8 cellular contexts compared by ENCODE assay signal in genomic region chr19:2084993-2085720, GRCh38. TPM values are rescaled to one million over a fixed set of nuclear protein-coding genes. Genes with fewer than 3 reads are reported as not detected.
A peak's percentile ranks its signal among the peaks of the same experiment; 100 is the strongest.
DNase-seq lines count a peak whose midpoint lies in the region; ATAC-seq, FAIRE-seq and TF ChIP-seq lines count a peak whose summit lies in the region.

No MANE protein-coding gene starts in this region.

- peak; percentile 20 for ATAC-seq in HG03108 (IDR thresholded peaks at IDR 0.05; ENCODE audit: unreplicated experiment)
- no peak for ATAC-seq in GM21737 (IDR thresholded peaks at IDR 0.05; ENCODE audit: unreplicated experiment)

- DNase-seq in GM12891 (ENCODE audit: insufficient read length, low spot score) (peak; percentile 80), T-helper 22 cell (ENCODE audit: low read depth) (peak; percentile 92), lung microvascular endothelial cell (ENCODE audit: low read depth in 2 of 2) (peak; percentile 71), HPDE6-E6E7 (ENCODE audit: extremely low spot score) (no peak)
- DNase-seq in stimulated activated CD8-positive, alpha-beta memory T cell treated with anti-CD3 and anti-CD28 coated beads, Interleukin-7, amount 100 ng/mL, for 24 hours (ENCODE audit: low read depth): peak; percentile 83

- peak; percentile 95 for TF ChIP-seq POLR2A in GM12891 (IDR thresholded peaks at IDR 0.05; ENCODE audit: low read depth, low read length)

- H3K27ac ChIP-seq in angular gyrus (ENCODE audit: low read depth, low read length): peak overlapping the region; percentile 52

- FAIRE-seq in GM12891 (lab: Jason Lieb, UNC): peak; percentile 99

TF ChIP-seq in GM12891, 5 proteins besides CTCF, POLR2A, EP300 and RAD21:
- peak; percentile 97 for TF ChIP-seq POLR2AphosphoS5 (IDR thresholded peaks at IDR 0.05; ENCODE audit: low read depth, low read length)
- peak; percentile 96 for TF ChIP-seq TAF1 (IDR thresholded peaks at IDR 0.05; ENCODE audit: low read depth, low read length)
- TF ChIP-seq SPI1 (IDR thresholded peaks at IDR 0.05; ENCODE audit: low read depth, low read length): peak; percentile 70
- peak; percentile 89 for TF ChIP-seq POU2F2 (IDR thresholded peaks at IDR 0.05; ENCODE audit: low read depth, low read length)
- TF ChIP-seq PAX5 (IDR thresholded peaks at IDR 0.05; ENCODE audit: insufficient read depth, low read length, severe bottlenecking): peak; percentile 25

RNA-seq across cellular contexts. Expression of gene MOB3A, which starts 11.0 kb away (rescaled TPM):
- 112 TPM for polyA plus RNA-seq in GM12891 (2012; ENCODE audit: low read depth, missing spikeins)
- 12.6 and 13.1 TPM in 2 replicates for total RNA-seq in lung microvascular endothelial cell

RNA-seq across cellular contexts. Expression of gene IZUMO4, which starts 11.6 kb away (rescaled TPM):
- 47.3 TPM for polyA plus RNA-seq in GM12891 (2012; ENCODE audit: low read depth, missing spikeins)
- total RNA-seq in lung microvascular endothelial cell: 0.60 and 0.65 TPM in 2 replicates

RNA-seq across cellular contexts. Expression of gene MKNK2, which starts 34.1 kb away (rescaled TPM):
- 178 TPM for polyA plus RNA-seq in GM12891 (2012; ENCODE audit: low read depth, missing spikeins)
- 80.9 and 102 TPM in 2 replicates for total RNA-seq in lung microvascular endothelial cell
